Comparison of ENCODE assay signal across 9 cellular contexts in the genomic region with DNA sequence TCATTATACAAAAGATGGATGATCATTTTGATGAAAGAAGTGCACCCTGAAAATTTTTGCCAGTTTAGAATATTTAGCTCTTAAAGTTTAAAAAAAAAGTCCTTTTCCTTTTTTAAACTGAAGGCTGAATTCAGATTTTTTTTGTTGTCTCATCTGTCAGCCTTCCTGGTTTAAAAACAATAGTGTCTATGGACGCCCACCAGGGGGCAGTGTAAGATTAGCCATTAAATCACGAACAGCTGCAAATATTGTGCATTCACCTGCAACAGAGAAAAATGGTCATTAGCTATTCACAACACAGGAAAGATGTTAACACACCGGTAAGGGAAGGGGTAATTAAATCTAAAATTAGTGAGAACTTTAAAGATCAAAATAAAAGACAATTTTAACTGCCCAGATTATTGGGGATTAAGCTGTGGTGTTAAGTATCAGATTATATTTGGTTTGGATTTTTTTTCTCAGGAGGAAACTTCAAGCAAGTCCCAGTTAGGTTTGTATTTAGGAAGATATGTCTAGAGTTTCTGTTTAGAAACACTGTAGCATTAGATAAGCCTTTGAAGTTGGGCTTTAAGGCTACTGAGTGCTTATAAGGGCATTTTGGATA. TPM values are rescaled to one million over a fixed set of nuclear protein-coding genes. Genes with fewer than 3 reads are reported as not detected.
DNase-seq lines count a peak whose midpoint lies in the region; ATAC-seq and TF ChIP-seq lines count a peak whose summit lies in the region.
"Had no signal": no experiment of that assay in that cellular context is flagged by ENCODE, and none has a peak within 500 bp of the region (broad histone marks: within the 10 kb centered on the region; RNA-seq: fewer than 3 reads in every experiment).

No MANE protein-coding gene starts in this region.

- H3K9me3 ChIP-seq in liver (ENCODE audit: control insufficient read depth in 4 of 4, low read length in 3 of 4): no peaks in the 10 kb centered on the region
- H3K9me3 ChIP-seq: BLaER1 treated with 17β-estradiol and CSF1 and Interleukin-3, amounts not matched to agents 10 nM and 100 nM had no signal

- H3K27me3 ChIP-seq in liver (ENCODE audit: control insufficient read depth in 4 of 4, insufficient read depth in 4 of 4, low read length in 3 of 4): no peaks in the 10 kb centered on the region

- DNase-seq in DMS79 treated with DMSO at 0.1 percent for 48 hours (lab: John Stamatoyannopoulos, UW) (peak; percentile 16), DMS79 (lab: John Stamatoyannopoulos, UW) (no peak), NCI-H2227 (lab: John Stamatoyannopoulos, UW; ENCODE audit: unreplicated experiment) (peak; percentile 79), cerebellum (ENCODE audit: low spot score) (peak; percentile 29)
- DNase-seq in activated CD4-positive, CD25-positive, alpha-beta regulatory T cell treated with anti-CD3 and anti-CD28 coated beads, Interleukin-2, amount 50 U/mL, for 16 hours (ENCODE audit: low read depth, low spot score): peak; percentile 56
- peak; percentile 58 for DNase-seq in stimulated activated CD8-positive, alpha-beta memory T cell treated with anti-CD3 and anti-CD28 coated beads, Interleukin-12 subunit alpha, Interleukin-12 subunit beta, amount 100 ng/mL, for 1 hour (ENCODE audit: low read depth)

- peak; percentile 70 for TF ChIP-seq CTCF in liver (IDR thresholded peaks at IDR 0.05; ENCODE audit: low read depth, low read length, missing input control)

- peak; percentile 88 to 96 for TF ChIP-seq RAD21 in liver (IDR thresholded peaks at IDR 0.05)

- no peak overlapping the region for H3K27ac ChIP-seq in liver (ENCODE audit: low read depth in 1 of 2, low read length in 2 of 2)
- H3K27ac ChIP-seq: BLaER1 treated with 17β-estradiol and CSF1 and Interleukin-3, amounts not matched to agents 10 nM and 100 nM had no signal

- H3K4me1 ChIP-seq in liver (ENCODE audit: control insufficient read depth in 4 of 4, insufficient read depth in 4 of 4, low read length in 3 of 4): peaks cover 0 to 17% (median 6%) of the 10 kb centered on the region in 4 donors

- ATAC-seq in esophagus mucosa: no peak

- peaks cover 1 to 8% (median 5%) of the 10 kb centered on the region in 4 donors for H3K36me3 ChIP-seq in liver (ENCODE audit: control insufficient read depth in 4 of 4, insufficient read depth in 3 of 4, low read depth in 1 of 4, low read length in 3 of 4)

- 0% methylated on average over 3 of the region's 3 CpGs for WGBS in liver

- no peak overlapping the region for H3K9ac ChIP-seq in liver (ENCODE audit: low read depth in 1 of 2, low read length in 2 of 2)
- H3K9ac ChIP-seq: BLaER1 treated with 17β-estradiol and CSF1 and Interleukin-3, amounts not matched to agents 10 nM and 100 nM had no signal

- no peak overlapping the region for H3K4me3 ChIP-seq in liver (ENCODE audit: low read depth in 1 of 3, low read length in 3 of 3)
- H3K4me3 ChIP-seq: BLaER1 treated with 17β-estradiol and CSF1 and Interleukin-3, amounts not matched to agents 10 nM and 100 nM had no signal

TF ChIP-seq in liver, 16 proteins besides CTCF, POLR2A, EP300 and RAD21:
- no peak for TF ChIP-seq FOXA2 (IDR thresholded peaks at IDR 0.05)
- no peak for TF ChIP-seq YY1 (IDR thresholded peaks at IDR 0.05)
- TF ChIP-seq JUND (IDR thresholded peaks at IDR 0.05): no peak
- no peak for TF ChIP-seq NR2F2 (IDR thresholded peaks at IDR 0.05)
- no peak for TF ChIP-seq ZBTB33 (IDR thresholded peaks at IDR 0.05)
- no peak for TF ChIP-seq GABPA (IDR thresholded peaks at IDR 0.05 in 1 of 2, conservative IDR thresholded peaks at IDR 0.05 in 1 of 2)
- TF ChIP-seq EGR1 (IDR thresholded peaks at IDR 0.05; ENCODE audit: low read depth in 2 of 2): no peak
- no peak for TF ChIP-seq RXRA (IDR thresholded peaks at IDR 0.05)
- TF ChIP-seq, protein P1, sequence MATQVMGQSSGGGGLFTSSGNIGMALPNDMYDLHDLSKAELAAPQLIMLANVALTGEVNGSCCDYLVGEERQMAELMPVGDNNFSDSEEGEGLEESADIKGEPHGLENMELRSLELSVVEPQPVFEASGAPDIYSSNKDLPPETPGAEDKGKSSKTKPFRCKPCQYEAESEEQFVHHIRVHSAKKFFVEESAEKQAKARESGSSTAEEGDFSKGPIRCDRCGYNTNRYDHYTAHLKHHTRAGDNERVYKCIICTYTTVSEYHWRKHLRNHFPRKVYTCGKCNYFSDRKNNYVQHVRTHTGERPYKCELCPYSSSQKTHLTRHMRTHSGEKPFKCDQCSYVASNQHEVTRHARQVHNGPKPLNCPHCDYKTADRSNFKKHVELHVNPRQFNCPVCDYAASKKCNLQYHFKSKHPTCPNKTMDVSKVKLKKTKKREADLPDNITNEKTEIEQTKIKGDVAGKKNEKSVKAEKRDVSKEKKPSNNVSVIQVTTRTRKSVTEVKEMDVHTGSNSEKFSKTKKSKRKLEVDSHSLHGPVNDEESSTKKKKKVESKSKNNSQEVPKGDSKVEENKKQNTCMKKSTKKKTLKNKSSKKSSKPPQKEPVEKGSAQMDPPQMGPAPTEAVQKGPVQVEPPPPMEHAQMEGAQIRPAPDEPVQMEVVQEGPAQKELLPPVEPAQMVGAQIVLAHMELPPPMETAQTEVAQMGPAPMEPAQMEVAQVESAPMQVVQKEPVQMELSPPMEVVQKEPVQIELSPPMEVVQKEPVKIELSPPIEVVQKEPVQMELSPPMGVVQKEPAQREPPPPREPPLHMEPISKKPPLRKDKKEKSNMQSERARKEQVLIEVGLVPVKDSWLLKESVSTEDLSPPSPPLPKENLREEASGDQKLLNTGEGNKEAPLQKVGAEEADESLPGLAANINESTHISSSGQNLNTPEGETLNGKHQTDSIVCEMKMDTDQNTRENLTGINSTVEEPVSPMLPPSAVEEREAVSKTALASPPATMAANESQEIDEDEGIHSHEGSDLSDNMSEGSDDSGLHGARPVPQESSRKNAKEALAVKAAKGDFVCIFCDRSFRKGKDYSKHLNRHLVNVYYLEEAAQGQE (IDR thresholded peaks at IDR 0.05): no peak
- TF ChIP-seq HNF4G (IDR thresholded peaks at IDR 0.05): no peak
- no peak for TF ChIP-seq TAF1 (conservative IDR thresholded peaks at IDR 0.05)
- no peak for TF ChIP-seq FOXA1 (IDR thresholded peaks at IDR 0.05)
- TF ChIP-seq SP1 (IDR thresholded peaks at IDR 0.05): no peak
- TF ChIP-seq HNF4A (conservative IDR thresholded peaks at IDR 0.05): no peak
- TF ChIP-seq, protein P2, sequence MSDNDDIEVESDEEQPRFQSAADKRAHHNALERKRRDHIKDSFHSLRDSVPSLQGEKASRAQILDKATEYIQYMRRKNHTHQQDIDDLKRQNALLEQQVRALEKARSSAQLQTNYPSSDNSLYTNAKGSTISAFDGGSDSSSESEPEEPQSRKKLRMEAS (IDR thresholded peaks at IDR 0.05): no peak
- no peak for TF ChIP-seq ATF3 (IDR thresholded peaks at IDR 0.05)

RNA-seq across cellular contexts. Expression of gene CXorf38, which starts 4.4 kb away (rescaled TPM):
- total RNA-seq in cerebellum (9.8 TPM), liver (1 to 10 TPM; 5.8 to 8.3 TPM), esophagus mucosa (6.0 TPM)
- polyA plus RNA-seq in liver: 1 to 10 TPM; 3.7 to 5.6 TPM

RNA-seq across cellular contexts. Expression of gene MPC1L, which starts 28.5 kb away (rescaled TPM):
- total RNA-seq in cerebellum: not detected
- not detected for total RNA-seq in liver
- not detected for polyA plus RNA-seq in liver
- total RNA-seq in esophagus mucosa: not detected
